8 cellular contexts compared by ENCODE assay signal in the genomic region with DNA sequence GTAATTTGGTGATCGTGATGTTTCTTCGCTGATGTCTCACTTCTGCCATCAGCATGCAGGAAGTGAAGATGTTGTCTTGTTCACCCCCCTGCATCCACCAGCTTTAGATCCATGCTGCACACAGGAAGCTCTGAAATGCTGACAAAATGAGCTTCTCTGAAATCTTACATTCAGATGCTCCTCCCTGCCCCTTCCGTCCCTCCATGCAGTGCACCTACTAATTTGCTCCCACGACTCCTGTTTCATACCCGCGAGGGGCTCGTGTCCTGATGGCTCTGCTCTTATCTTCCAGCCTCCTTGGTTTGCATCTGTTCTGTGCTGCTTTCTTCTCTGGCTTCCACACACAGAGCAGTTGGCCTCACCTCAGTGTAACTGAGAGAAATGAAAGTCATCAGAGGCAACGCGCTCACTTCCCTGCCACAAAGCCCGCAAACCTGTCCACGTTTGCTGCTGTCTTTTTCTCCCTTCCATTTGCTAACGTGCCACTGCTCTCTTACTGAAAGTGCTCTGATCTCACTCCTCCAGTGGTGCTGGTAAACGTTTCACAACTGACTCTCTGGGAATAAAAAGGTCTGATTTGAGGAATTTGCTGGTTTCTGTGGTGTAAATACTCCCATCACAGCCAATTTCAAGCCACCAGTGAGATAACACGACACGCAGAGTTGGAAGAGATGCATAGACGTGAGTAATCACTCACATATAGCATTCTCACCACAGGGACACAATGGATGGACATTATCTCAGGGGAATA. TPM values are rescaled to one million over a fixed set of nuclear protein-coding genes. Genes with fewer than 3 reads are reported as not detected.
A peak's percentile ranks its signal among the peaks of the same experiment; 100 is the strongest.
DNase-seq lines count a peak whose midpoint lies in the region; ATAC-seq and TF ChIP-seq lines count a peak whose summit lies in the region.

No MANE protein-coding gene starts in this region.

- no peak overlapping the region for H3K4me3 ChIP-seq in AG10803 (ENCODE audit: low read length)
- peak overlapping the region in 1 of 4 donors; percentile 30 for H3K4me3 ChIP-seq in tibial nerve

- 49 to 57% methylated on average over 16 of the region's 16 CpGs for WGBS in tibial nerve, 2 donors

- ATAC-seq in left colon, result peak; percentile 31
- ATAC-seq in GM19452 (IDR thresholded peaks at IDR 0.05; ENCODE audit: unreplicated experiment), result no peak

- DNase-seq in AG10803 (ENCODE audit: low read depth), result peak; percentile 38
- peak; percentile 44 to 50 for DNase-seq in Kasumi-1 (lab: John Stamatoyannopoulos, UW)
- peak; percentile 45 for DNase-seq in activated T-helper 1 cell treated with Interleukin-2 at 50 U/mL for 16 hours (ENCODE audit: low read depth)
- DNase-seq in left colon, result no peak
- DNase-seq in tibial nerve (ENCODE audit: low spot score in 2 of 2), result no peak
- no peak for DNase-seq in ureter (ENCODE audit: low spot score)
- no peak for DNase-seq in islet precursor cell

- intact Hi-C loops in left colon (cut with DNase I, micrococcal nuclease), result no loop called here

- peaks cover 0 to 9% (median 0%) of the 10 kb centered on the region in 4 donors for H3K4me1 ChIP-seq in tibial nerve

- peak overlapping the region in 3 of 4 donors; percentile 28 to 69 (median 49) for H3K27ac ChIP-seq in tibial nerve

- H3K36me3 ChIP-seq in tibial nerve, result no peaks in the 10 kb centered on the region

- TF ChIP-seq EP300 in tibial nerve (IDR thresholded peaks at IDR 0.05), result no peak

- TF ChIP-seq POLR2A in tibial nerve (IDR thresholded peaks at IDR 0.05), result no peak

- TF ChIP-seq CTCF in AG10803 (conservative IDR thresholded peaks at IDR 0.05; ENCODE audit: low read length) (no peak), tibial nerve (IDR thresholded peaks at IDR 0.05) (no peak)

- H3K27me3 ChIP-seq in tibial nerve, result no peaks in the 10 kb centered on the region

- H3K9me3 ChIP-seq in tibial nerve, result no peaks in the 10 kb centered on the region

RNA-seq across cellular contexts. Expression of gene MGAT4A, which starts 41.0 kb away (rescaled TPM):
- total RNA-seq in left colon, result 100 to 1,000 TPM; 115 to 154 TPM
- total RNA-seq in tibial nerve, result 10 to 100 TPM; 12.6 to 50.0 (median 16.1) TPM
- 63.8 TPM for total RNA-seq in ureter

Comparison
In these comparisons a context has a peak if more than half of its experiments do, and no peak if none do; other contexts are left out.
1. DNase-seq: peak in AG10803 (single experiment), Kasumi-1 (2 of 2) and activated T-helper 1 cell treated with Interleukin-2 at 50 U/mL for 16 hours (single experiment); none in left colon (0 of 2), tibial nerve (0 of 2), ureter (single experiment) and islet precursor cell (single experiment).